1 cellular context compared by ENCODE assay signal in genomic region chr20:37777556-37777955, GRCh38.
TF ChIP-seq lines count a peak whose summit lies in the region.

No MANE protein-coding gene starts in this region.

TF ChIP-seq in HepG2, 621 proteins besides CTCF, POLR2A, EP300 and RAD21 (continued from another document):
- TF ChIP-seq MNT (IDR thresholded peaks at IDR 0.05), result peak; percentile 69
TF ChIP-seq in HepG2: peak in this region for 1.
